In genomic region chr10:29243750-29244149, GRCh38 we compare ENCODE assay signal across 12 cellular contexts. TPM values are rescaled to one million over a fixed set of nuclear protein-coding genes. Genes with fewer than 3 reads are reported as not detected.
DNase-seq lines count a peak whose midpoint lies in the region; ATAC-seq, FAIRE-seq and TF ChIP-seq lines count a peak whose summit lies in the region.
"Had no signal": no experiment of that assay in that cellular context is flagged by ENCODE, and none has a peak within 500 bp of the region (broad histone marks: within the 10 kb centered on the region; RNA-seq: fewer than 3 reads in every experiment).

No MANE protein-coding gene starts in this region.

- FAIRE-seq in bronchial epithelial cell (lab: Jason Lieb, UNC), result no peak

- H3K27ac Mint-ChIP-seq in Calu3 (ENCODE audit: unreplicated experiment) (no peak overlapping the region), HFFc6 (no peak overlapping the region)
- H3K27ac Mint-ChIP-seq: activated T-helper 1 cell treated with anti-CD3 and anti-CD28 coated beads, Interleukin-12 subunit alpha, Interleukin-12 subunit beta, Interleukin-2, Interleukin-4 antibody, amounts not matched to agents 30 ng/mL and 10 ng/mL and 1 ng/mL, durations not matched to agents 14 hours and 24 hours and 36 hours had no signal

- CTCF ChIA-PET in Calu3 (lab: Charles Lee), result interaction anchor here (0.9 kb wide), 1 partner anchor 61 kb away, joined by 5 read pairs; no protein-coding TSS in a partner anchor

- DNase-seq in Calu3 (peak; percentile 32), HFFc6 (no peak), bronchial epithelial cell (ENCODE audit: low read depth) (peak; percentile 13), lung microvascular endothelial cell (ENCODE audit: low read depth in 2 of 2) (peak; percentile 17 to 26), T-helper 9 cell (no peak)
- DNase-seq in activated T-cell treated with anti-CD3 and anti-CD28 coated beads, Interleukin-2, amount 50 U/mL, for 48 hours, result no peak
- DNase-seq: esophagus squamous epithelium, NCI-H1436 had no signal

- H3K4me3 ChIP-seq in bronchial epithelial cell (ENCODE audit: low read depth, low read length), result no peak overlapping the region
- H3K4me3 ChIP-seq: esophagus squamous epithelium had no signal

- H3K4me3 Mint-ChIP-seq in Calu3 (ENCODE audit: low read depth, unreplicated experiment) (no peak overlapping the region), HFFc6 (no peak overlapping the region)
- H3K4me3 Mint-ChIP-seq: activated T-helper 1 cell treated with anti-CD3 and anti-CD28 coated beads, Interleukin-12 subunit alpha, Interleukin-12 subunit beta, Interleukin-2, Interleukin-4 antibody, amounts not matched to agents 30 ng/mL and 10 ng/mL and 1 ng/mL, durations not matched to agents 14 hours and 24 hours and 36 hours had no signal

- H3K36me3 ChIP-seq in bronchial epithelial cell (ENCODE audit: control insufficient read depth, insufficient read depth, low read length), result no peaks in the 10 kb centered on the region
- H3K36me3 ChIP-seq: esophagus squamous epithelium had no signal

- H3K4me1 Mint-ChIP-seq in Calu3 (ENCODE audit: low read depth, unreplicated experiment) (no peaks in the 10 kb centered on the region), HFFc6 (ENCODE audit: low read depth) (no peaks in the 10 kb centered on the region)

- BruUV-seq in Calu3 (replicated peaks; lab: Mats Ljungman, UMichigan), result no TSS peak

- H3K27me3 ChIP-seq in bronchial epithelial cell (ENCODE audit: control insufficient read depth, insufficient read depth, low read length), result no peaks in the 10 kb centered on the region

- H3K9me3 Mint-ChIP-seq in Calu3 (ENCODE audit: low read depth, unreplicated experiment) (no peaks in the 10 kb centered on the region), HFFc6 (no peaks in the 10 kb centered on the region)
- H3K9me3 Mint-ChIP-seq: activated T-helper 1 cell treated with anti-CD3 and anti-CD28 coated beads, Interleukin-12 subunit alpha, Interleukin-12 subunit beta, Interleukin-2, Interleukin-4 antibody, amounts not matched to agents 30 ng/mL and 10 ng/mL and 1 ng/mL, durations not matched to agents 14 hours and 24 hours and 36 hours had no signal

- H3K27me3 Mint-ChIP-seq in Calu3 (ENCODE audit: unreplicated experiment) (peaks cover 34% of the 10 kb centered on the region), HFFc6 (ENCODE audit: insufficient read depth) (peaks cover 20% of the 10 kb centered on the region)

- H3K36me3 Mint-ChIP-seq in Calu3 (ENCODE audit: insufficient read depth, unreplicated experiment), result no peaks in the 10 kb centered on the region
- H3K36me3 Mint-ChIP-seq in HFFc6 (ENCODE audit: low read depth), result no peaks in the 10 kb centered on the region

- ATAC-seq in esophagus mucosa (no peak), HG03469 (IDR thresholded peaks at IDR 0.05; ENCODE audit: unreplicated experiment) (no peak)

- intact Hi-C loops in Calu3 (cut with micrococcal nuclease; ENCODE audit: unreplicated experiment), result loop anchor here (5.0 kb wide), 1 partner anchor 59 kb away; no protein-coding TSS in a partner anchor

- TF ChIP-seq CTCF in Calu3 (IDR thresholded peaks at IDR 0.05; ENCODE audit: unreplicated experiment) (peak; percentile 26), HFFc6 (IDR thresholded peaks at IDR 0.05) (peak; percentile 70), bronchial epithelial cell (IDR thresholded peaks at IDR 0.05; ENCODE audit: insufficient read depth, low read length, severe bottlenecking) (peak; percentile 38)

RNA-seq across cellular contexts. Expression of gene LYZL1, which starts 45.1 kb away (rescaled TPM):
- total RNA-seq in Calu3 (2022) (not detected in 2 replicates), bronchial epithelial cell (not detected in 2 replicates), lung microvascular endothelial cell (not detected in 2 replicates), esophagus mucosa (not detected)
- total RNA-seq in HFFc6 (2021; fragmentation: NEBNext Ultra II Directional; extraction: Animal tissue kit (Norgen Biotek cat#: 25700)), result not detected
- total RNA-seq: activated T-helper 1 cell treated with anti-CD3 and anti-CD28 coated beads, Interleukin-12 subunit alpha, Interleukin-12 subunit beta, Interleukin-2, Interleukin-4 antibody, amounts not matched to agents 30 ng/mL and 10 ng/mL and 1 ng/mL, durations not matched to agents 14 hours and 24 hours and 36 hours; esophagus squamous epithelium; T-helper 1 cell treated with Interleukin-12 subunit alpha and Interleukin-12 subunit beta and Interleukin-4 antibody, amounts not matched to agents 30 ng/mL and 1 ng/mL, for 36 hours had no signal

Comparison
In these comparisons a context has a peak if more than half of its experiments do, and no peak if none do; other contexts are left out.
1. DNase-seq: peak in Calu3 (single experiment), bronchial epithelial cell (single experiment) and lung microvascular endothelial cell (2 of 2); none in HFFc6 (single experiment), activated T-cell treated with anti-CD3 and anti-CD28 coated beads, Interleukin-2, amount 50 U/mL, for 48 hours (0 of 2) and T-helper 9 cell (single experiment).
2. Peak in every context shown above with its lines, with median percentiles within 50 percentile points of each other: CTCF ChIP-seq.